ENCODE assay signal across 17 cellular contexts in genomic region chr10:97920865-97921264, GRCh38.
DNase-seq lines count a peak whose midpoint lies in the region; ATAC-seq, FAIRE-seq and TF ChIP-seq lines count a peak whose summit lies in the region.
"Had no signal": no experiment of that assay in that cellular context is flagged by ENCODE, and none has a peak within 500 bp of the region (broad histone marks: within the 10 kb centered on the region; RNA-seq: fewer than 3 reads in every experiment).

No MANE protein-coding gene starts in this region.

- no peaks in the 10 kb centered on the region for H3K36me3 ChIP-seq in heart right ventricle
- no peaks in the 10 kb centered on the region for H3K36me3 ChIP-seq in HEK293 (ENCODE audit: control insufficient read depth in 2 of 2, insufficient read depth in 1 of 2, low read length in 2 of 2)
- H3K36me3 ChIP-seq in lower lobe of right lung, result no peaks in the 10 kb centered on the region
- H3K36me3 ChIP-seq: BLaER1 treated with 17β-estradiol and CSF1 and Interleukin-3, amounts not matched to agents 10 nM and 100 nM; HAP-1 had no signal

- 48 to 63% methylated on average over 4 of the region's 4 CpGs for WGBS in heart right ventricle, 2 donors

- no peak for FAIRE-seq in GM19239 (lab: Jason Lieb, UNC)
- FAIRE-seq: GM12891 had no signal

- H3K9me3 ChIP-seq in heart right ventricle, result no peaks in the 10 kb centered on the region
- no peaks in the 10 kb centered on the region for H3K9me3 ChIP-seq in HEK293 (ENCODE audit: control insufficient read depth, insufficient read depth, low read depth, low read length)
- no peaks in the 10 kb centered on the region for H3K9me3 ChIP-seq in lower lobe of right lung
- H3K9me3 ChIP-seq: BLaER1 treated with 17β-estradiol and CSF1 and Interleukin-3, amounts not matched to agents 10 nM and 100 nM; HAP-1 had no signal

- no peak for ATAC-seq in heart right ventricle
- ATAC-seq in left ventricle myocardium superior, result no peak
- ATAC-seq in lower lobe of right lung, result no peak

- TF ChIP-seq CTCF in heart right ventricle (IDR thresholded peaks at IDR 0.05) (no peak), HEK293 (tag by site-specific recombination; IDR thresholded peaks at IDR 0.05) (no peak), lower lobe of right lung (IDR thresholded peaks at IDR 0.05) (no peak)

- POLR2A ChIA-PET in HEK293 (lab: Yijun Ruan, JAX), result no interaction called here

- CTCF ChIA-PET in HEK293 (lab: Yijun Ruan, JAX), result interaction anchor here (1.1 to 1.5 kb wide), 2 partner anchors 10 to 388 kb away, joined by 3 to 4 read pairs; no protein-coding TSS in a partner anchor

- intact Hi-C loops in heart right ventricle (cut with DNase I), result loop anchor here in 2 of 10 donors (5.0 to 10.0 kb wide), 2 partner anchors 106 to 394 kb away; no protein-coding TSS in a partner anchor
- intact Hi-C loops in left ventricle myocardium superior (cut with micrococcal nuclease), result no loop called here
- intact Hi-C loops in lower lobe of right lung (cut with DNase I), result no loop called here

- DNase-seq in heart right ventricle, result no peak
- DNase-seq in left ventricle myocardium superior, result no peak
- peak; percentile 44 for DNase-seq in lower lobe of right lung
- no peak for DNase-seq in GM19239 (ENCODE audit: insufficient read length, low spot score)
- no peak for DNase-seq in SK-N-DZ (ENCODE audit: low spot score)
- DNase-seq: CD4-positive, CD25-positive, alpha-beta regulatory T cell; CD8-positive, alpha-beta memory T cell; COR-L47; DMS 273 treated with DMSO at 0.1 percent for 48 hours; DMS53; DND-41; EL; GM23248 had no signal

- H3K27me3 ChIP-seq in heart right ventricle (peaks cover 0 to 21% (median 0%) of the 10 kb centered on the region in 7 donors), lower lobe of right lung (ENCODE audit: low read depth) (peaks cover 18% of the 10 kb centered on the region)
- H3K27me3 ChIP-seq: BLaER1 treated with 17β-estradiol and CSF1 and Interleukin-3, amounts not matched to agents 10 nM and 100 nM had no signal

- H3K27ac ChIP-seq in heart right ventricle (peak overlapping the region in 6 of 10 donors; percentile 22 to 74 (median 58)), HEK293 (ENCODE audit: extremely low read depth, low read depth, low read length) (no peak overlapping the region), lower lobe of right lung (no peak overlapping the region)
- H3K27ac ChIP-seq: BLaER1 treated with 17β-estradiol and CSF1 and Interleukin-3, amounts not matched to agents 10 nM and 100 nM; GM23248 had no signal

- H3K4me1 ChIP-seq in heart right ventricle (peaks cover 0 to 32% (median 13%) of the 10 kb centered on the region in 9 donors), HEK293 (ENCODE audit: control insufficient read depth, insufficient read depth, low read length) (no peaks in the 10 kb centered on the region), lower lobe of right lung (peaks cover 4% of the 10 kb centered on the region)
- H3K4me1 ChIP-seq: HAP-1 had no signal

- H3K4me3 ChIP-seq in heart right ventricle (no peak overlapping the region), HEK293 (ENCODE audit: low read depth, low read length) (no peak overlapping the region), lower lobe of right lung (no peak overlapping the region)
- H3K4me3 ChIP-seq: BLaER1 treated with 17β-estradiol and CSF1 and Interleukin-3, amounts not matched to agents 10 nM and 100 nM; GM23248; HAP-1 had no signal

TF ChIP-seq in HEK293, 187 proteins besides CTCF, POLR2A, EP300 and RAD21:
- no peak for TF ChIP-seq ZNF239 (tag by site-specific recombination; IDR thresholded peaks at IDR 0.05)
- no peak for TF ChIP-seq TCF7L2 (IDR thresholded peaks at IDR 0.05; ENCODE audit: borderline replicate concordance, low read depth, low read length)
- 0 out of 2 replicates have a peak, but pooled peaks have one; percentile 7 for TF ChIP-seq ZFHX2 (tag by site-specific recombination; conservative IDR thresholded peaks at IDR 0.05)
- peak; percentile 51; the same call in 1 of the 2 replicates for TF ChIP-seq ZNF341 (tag by site-specific recombination; IDR thresholded peaks at IDR 0.05; ENCODE audit: low read depth)
TF ChIP-seq in HEK293: peak in this region for 2.

Comparison
In these comparisons a context has a peak if more than half of its experiments do, and no peak if none do; other contexts are left out.
1. H3K27ac ChIP-seq: peak in heart right ventricle (6 of 10); none in HEK293 (single experiment) and lower lobe of right lung (single experiment).